ENCODE assay signal across 1 cellular context in genomic region chr19:18301718-18302111, GRCh38.
TF ChIP-seq lines count a peak whose summit lies in the region.

No MANE protein-coding gene starts in this region.

TF ChIP-seq in GM12878, 131 proteins besides CTCF, POLR2A, EP300 and RAD21:
- TF ChIP-seq SMARCA5 (IDR thresholded peaks at IDR 0.05): peak; percentile 27; the same call in 1 of the 2 replicates
- TF ChIP-seq TCF12 (IDR thresholded peaks at IDR 0.05; ENCODE audit: low read depth, low read length): no peak
